ENCODE assay signal across 4 cellular contexts in genomic region chr11:86758171-86758570, GRCh38.
"Had no signal": no experiment of that assay in that cellular context is flagged by ENCODE, and none has a peak within 500 bp of the region (broad histone marks: within the 10 kb centered on the region; RNA-seq: fewer than 3 reads in every experiment).

No MANE protein-coding gene starts in this region.

- ATAC-seq: GM23338 had no signal

- H3K4me3 ChIP-seq: GM23338 had no signal

- DNase-seq: H9, HCEC 1CT, KBM-7 had no signal
